ENCODE assay signal across 8 cellular contexts in the genomic region with DNA sequence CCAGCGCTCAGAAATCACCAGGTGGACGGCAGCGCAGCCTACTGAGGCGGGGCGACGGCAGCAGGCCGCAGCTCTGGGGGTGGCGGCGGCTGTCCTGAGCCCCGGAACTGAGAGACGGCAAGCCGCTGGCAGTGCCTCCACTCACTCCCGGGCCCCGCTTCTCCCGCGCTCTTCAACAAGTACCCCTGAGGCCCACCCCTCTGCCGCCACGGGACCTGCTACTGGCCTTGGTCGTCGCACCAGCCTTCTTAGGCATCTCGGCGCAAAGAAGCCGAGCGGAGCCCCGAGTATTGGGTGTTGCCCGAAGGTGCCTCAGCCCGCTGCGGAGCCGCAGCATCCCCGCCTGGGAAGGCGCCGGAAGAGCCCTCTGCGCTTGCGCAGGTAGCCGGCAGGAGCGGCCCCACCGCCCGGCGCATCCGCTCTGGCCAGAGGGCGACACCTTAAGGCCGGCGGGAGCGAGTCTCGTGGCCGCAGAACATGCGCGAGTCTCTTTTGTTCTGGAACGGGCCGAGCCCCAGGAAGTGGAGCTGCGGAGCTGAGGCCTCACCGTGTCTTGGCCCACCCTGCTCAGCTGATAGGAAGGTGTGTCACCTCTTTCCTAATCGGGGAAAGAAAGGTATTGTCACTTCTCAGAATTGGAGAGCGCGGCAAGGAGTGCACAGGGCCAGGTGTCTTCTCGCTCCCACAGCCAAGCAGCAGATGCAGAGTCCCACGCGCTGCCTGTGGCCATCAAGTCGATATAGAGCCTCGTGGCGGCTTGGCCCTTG. TPM values are rescaled to one million over a fixed set of nuclear protein-coding genes. Genes with fewer than 3 reads are reported as not detected.
DNase-seq lines count a peak whose midpoint lies in the region; ATAC-seq, FAIRE-seq and TF ChIP-seq lines count a peak whose summit lies in the region.

A gene (minus strand): TSS at position 369 of the 767 bp plus-strand sequence. CDS start 32 bp downstream, at position 337.

- peaks cover 40% of the 10 kb centered on the region for H3K36me3 ChIP-seq in endodermal cell (ENCODE audit: control insufficient read depth, insufficient read depth, low read length)

- H3K4me1 Mint-ChIP-seq in endodermal cell = peaks cover 9% of the 10 kb centered on the region

- ATAC-seq in GM21381 (IDR thresholded peaks at IDR 0.05; ENCODE audit: unreplicated experiment) = peak; percentile 89

- peaks cover 2% of the 10 kb centered on the region for H3K27me3 Mint-ChIP-seq in endodermal cell (ENCODE audit: insufficient read depth)

- H3K36me3 Mint-ChIP-seq in endodermal cell (ENCODE audit: low read depth) = peaks cover 40% of the 10 kb centered on the region

- WGBS in endodermal cell (ENCODE audit: insufficient coverage in 1 of 2, insufficient read length in 1 of 2), 2 experiments = 9 to 10% methylated on average over 28 to 61 of the region's 61 CpGs

- H3K9me3 ChIP-seq in endodermal cell (ENCODE audit: control insufficient read depth, low read length) = no peaks in the 10 kb centered on the region

- peak within 1 kb of the TSS; percentile 77 for H3K9ac ChIP-seq in endodermal cell (ENCODE audit: extremely low read depth, low read length, poor library complexity, severe bottlenecking)

- H3K27ac Mint-ChIP-seq in endodermal cell = peak within 1 kb of the TSS; percentile 95

- H3K9me3 Mint-ChIP-seq in endodermal cell = peaks cover 19% of the 10 kb centered on the region

- peak; percentile 71 for TF ChIP-seq CTCF in endodermal cell (conservative IDR thresholded peaks at IDR 0.05)

- peak within 1 kb of the TSS; percentile 97 for H3K4me3 Mint-ChIP-seq in endodermal cell

- FAIRE-seq in HTR-8/SVneo (lab: Jason Lieb, UNC) = no peak

- H3K4me3 ChIP-seq in endodermal cell (ENCODE audit: low read length) = peak within 1 kb of the TSS; percentile 98

- H3K27ac ChIP-seq in endodermal cell (ENCODE audit: low read depth, low read length) = peak within 1 kb of the TSS; percentile 67

- H3K27me3 ChIP-seq in endodermal cell (ENCODE audit: control insufficient read depth, insufficient read depth, low read length, poor library complexity, severe bottlenecking) = no peaks in the 10 kb centered on the region

- peak; percentile 96 for DNase-seq in D341Med (ENCODE audit: low spot score)
- DNase-seq in HTR-8/SVneo (ENCODE audit: insufficient read length, low spot score) = peak; percentile 89
- DNase-seq in NOMO-1 treated with dmso at 0.1 percent for 144 hours (lab: John Stamatoyannopoulos, UW; ENCODE audit: unreplicated experiment) = peak; percentile 87
- DNase-seq in activated CD8-positive, alpha-beta memory T cell treated with anti-CD3 and anti-CD28 coated beads, Interleukin-2, amount 50 U/mL, for 1 hour (ENCODE audit: extremely low read depth) = peak; percentile 69
- peak; percentile 95 for DNase-seq in endodermal cell
- DNase-seq in mesenteric fat pad (ENCODE audit: low spot score) = peak; percentile 96
- peak; percentile 69 for DNase-seq in stimulated activated CD8-positive, alpha-beta memory T cell treated with anti-CD3 and anti-CD28 coated beads, Interleukin-15, amount 100 ng/mL, for 24 hours (ENCODE audit: low read depth)

- H3K4me1 ChIP-seq in endodermal cell (ENCODE audit: control insufficient read depth, insufficient read depth, low read length) = peaks cover 6% of the 10 kb centered on the region

RNA-seq across cellular contexts. Expression of the gene that starts here (rescaled TPM):
- total RNA-seq in endodermal cell = 10 to 100 TPM; 15.5 to 17.7 TPM
- 16.0 TPM for polyA plus RNA-seq in endodermal cell (2013, experiment 1 of 2)
- 19.5 TPM for polyA plus RNA-seq in endodermal cell (2013, experiment 2 of 2)
- total RNA-seq in mesenteric fat pad = 21.5 TPM

Comparison
In these comparisons a context has a peak if more than half of its experiments do, and no peak if none do; other contexts are left out.
1. Peak in every context shown above with its lines: DNase-seq, ATAC-seq, H3K4me3 ChIP-seq and H3K27ac ChIP-seq.